ENCODE assay signal across 24 cellular contexts in the genomic region with DNA sequence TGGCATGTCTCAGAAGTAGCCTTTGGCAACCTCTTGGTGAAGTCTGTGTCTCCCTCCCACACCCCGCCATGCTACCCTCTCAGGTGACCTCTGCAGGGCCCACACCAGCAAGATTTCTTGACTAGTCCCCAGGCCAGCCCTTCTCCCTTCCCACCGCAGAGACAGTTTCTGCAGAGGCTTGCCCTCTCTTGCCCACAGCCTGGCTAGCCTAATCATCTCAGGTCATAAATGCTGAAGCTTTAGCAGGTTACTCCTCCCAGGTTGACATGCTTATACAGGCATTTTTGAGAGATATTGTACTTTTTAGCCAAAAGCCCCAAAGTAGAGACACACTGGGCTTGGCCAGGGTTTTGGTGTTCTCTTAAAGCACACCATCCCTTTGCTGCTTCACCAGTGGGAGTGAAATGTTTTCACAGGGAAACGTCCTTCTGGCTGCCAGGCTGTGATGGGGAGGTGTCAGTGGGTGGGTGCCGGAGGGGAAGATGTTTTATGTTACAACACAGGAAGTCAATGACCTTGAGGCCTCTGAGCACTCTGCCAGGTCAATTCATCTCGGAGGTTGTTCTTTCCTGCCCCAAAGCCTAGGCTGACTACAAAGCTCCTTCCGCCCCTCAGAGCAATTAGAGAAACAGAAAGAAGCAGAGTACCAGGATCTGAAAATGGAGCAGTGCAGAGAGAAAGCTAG. TPM values are rescaled to one million over a fixed set of nuclear protein-coding genes. Genes with fewer than 3 reads are reported as not detected.
DNase-seq lines count a peak whose midpoint lies in the region; ATAC-seq, FAIRE-seq and TF ChIP-seq lines count a peak whose summit lies in the region.
"Had no signal": no experiment of that assay in that cellular context is flagged by ENCODE, and none has a peak within 500 bp of the region (broad histone marks: within the 10 kb centered on the region; RNA-seq: fewer than 3 reads in every experiment).

No MANE protein-coding gene starts in this region.

- WGBS in K562 (ENCODE audit: insufficient coverage, low coverage, missing lambda C conversion rate): 21% methylated on average over 6 of the region's 6 CpGs

- TF ChIP-seq CTCF in HEK293 (tag by site-specific recombination; IDR thresholded peaks at IDR 0.05): no peak
- no peak for TF ChIP-seq CTCF in NB4 (IDR thresholded peaks at IDR 0.05; ENCODE audit: low read depth, low read length)
- TF ChIP-seq CTCF in K562 (IDR thresholded peaks at IDR 0.05 in 2 of 3, conservative IDR thresholded peaks at IDR 0.05 in 1 of 3; ENCODE audit: insufficient read depth in 2 of 3, low read depth in 1 of 3, low read length in 3 of 3): no peak
- TF ChIP-seq CTCF in nephron progenitor cell (IDR thresholded peaks at IDR 0.05): no peak
- no peak for TF ChIP-seq CTCF in WERI-Rb-1 (IDR thresholded peaks at IDR 0.05; ENCODE audit: low read depth, low read length)

- H3K4me1 Mint-ChIP-seq in nephron progenitor cell: peaks cover 42% of the 10 kb centered on the region
- H3K4me1 Mint-ChIP-seq: activated T-helper 17 cell treated with anti-CD3 and anti-CD28 coated beads, Interleukin-2, amount 50 U/mL, for 72 hours; CD4-positive, CD25-positive, alpha-beta regulatory T cell had no signal

- peak; percentile 18 for DNase-seq in NB4 (ENCODE audit: low read depth)
- DNase-seq in K562 (ENCODE audit: extremely low read depth in 1 of 4, low spot score in 3 of 4): no peak
- DNase-seq in nephron progenitor cell: peak; percentile 20
- DNase-seq in NCI-H345 (lab: John Stamatoyannopoulos, UW): no peak
- no peak for DNase-seq in SKM-1 (lab: John Stamatoyannopoulos, UW; ENCODE audit: unreplicated experiment)
- no peak for DNase-seq in WERI-Rb-1
- DNase-seq: activated CD4-positive, alpha-beta T cell treated with anti-CD3 and anti-CD28 coated beads, Interleukin-2, amount 10 ng/mL, durations not matched to agents 7 days and 5 days; CD4-positive, CD25-positive, alpha-beta regulatory T cell; effector memory CD8-positive, alpha-beta T cell; NCI-H187 treated with DMSO at 0.1 percent for 48 hours; NCI-H82; ovary; SHP77; stimulated activated CD4-positive, alpha-beta T cell treated with anti-CD3 and anti-CD28 coated beads, Interleukin-12 subunit alpha, Interleukin-12 subunit beta, amount 100 ng/mL, for 4 hours had no signal

- H3K36me3 Mint-ChIP-seq in nephron progenitor cell (ENCODE audit: low read depth): peaks cover 16% of the 10 kb centered on the region
- H3K36me3 Mint-ChIP-seq: CD4-positive, CD25-positive, alpha-beta regulatory T cell; type B pancreatic cell had no signal

- intact Hi-C loops in K562 (cut with micrococcal nuclease): no loop called here

- CTCF ChIA-PET in HEK293 (lab: Yijun Ruan, JAX): interaction anchor here (0.9 kb wide), 1 partner anchor 32 kb away, joined by 3 read pairs; no protein-coding TSS in a partner anchor
- CTCF ChIA-PET in K562 (lab: Yijun Ruan, JAX; ENCODE audit: low intra/inter-chr PET ratio): no interaction called here

- no peak for TF ChIP-seq RAD21 in K562 (CRISPR knock-in tag; conservative IDR thresholded peaks at IDR 0.05 in 1 of 2, IDR thresholded peaks at IDR 0.05 in 1 of 2)

- peak overlapping the region; percentile 95 for H3K27ac Mint-ChIP-seq in nephron progenitor cell
- H3K27ac Mint-ChIP-seq: activated CD4-positive, alpha-beta T cell treated with anti-CD3 and anti-CD28 coated beads, Interleukin-2, amount 10 ng/mL, durations not matched to agents 7 days and 5 days; activated naive CD8-positive, alpha-beta T cell; activated T-helper 17 cell treated with anti-CD3 and anti-CD28 coated beads, Interleukin-2, amount 50 U/mL, for 72 hours; CD4-positive, CD25-positive, alpha-beta regulatory T cell; effector memory CD8-positive, alpha-beta T cell; type B pancreatic cell had no signal

- H3K9me3 Mint-ChIP-seq in nephron progenitor cell: peaks cover 14% of the 10 kb centered on the region

- H3K27ac ChIP-seq in HEK293 (ENCODE audit: extremely low read depth, low read depth, low read length) (no peak overlapping the region), K562 (ENCODE audit: extremely low read depth, low read depth, low read length) (no peak overlapping the region), WERI-Rb-1 (no peak overlapping the region)
- H3K27ac ChIP-seq: ovary, right atrium auricular region had no signal

- H3K4me3 Mint-ChIP-seq in nephron progenitor cell: peak overlapping the region; percentile 14
- H3K4me3 Mint-ChIP-seq: activated CD4-positive, alpha-beta T cell treated with anti-CD3 and anti-CD28 coated beads, Interleukin-2, amount 10 ng/mL, durations not matched to agents 7 days and 5 days; activated naive CD8-positive, alpha-beta T cell; activated T-helper 17 cell treated with anti-CD3 and anti-CD28 coated beads, Interleukin-2, amount 50 U/mL, for 72 hours; CD4-positive, CD25-positive, alpha-beta regulatory T cell; effector memory CD8-positive, alpha-beta T cell; type B pancreatic cell had no signal

- no peaks in the 10 kb centered on the region for H3K9me3 ChIP-seq in HEK293 (ENCODE audit: control insufficient read depth, insufficient read depth, low read depth, low read length)
- H3K9me3 ChIP-seq in K562 (replicated peaks; ENCODE audit: control insufficient read depth, insufficient read depth, low read depth, low read length): no peaks in the 10 kb centered on the region
- H3K9me3 ChIP-seq in WERI-Rb-1 (ENCODE audit: severe bottlenecking): peaks cover 2% of the 10 kb centered on the region
- H3K9me3 ChIP-seq: ovary had no signal

- no TSS peak for BruUV-seq in K562 (replicated peaks; lab: Mats Ljungman, UMichigan)

- peaks cover 8% of the 10 kb centered on the region for H3K27me3 Mint-ChIP-seq in nephron progenitor cell (ENCODE audit: low read depth, poor library complexity)
- H3K27me3 Mint-ChIP-seq: type B pancreatic cell had no signal

- POLR2A ChIA-PET in HEK293 (lab: Yijun Ruan, JAX): no interaction called here
- POLR2A ChIA-PET in K562 (lab: Yijun Ruan, JAX): interaction anchor here (1.8 kb wide), 1 partner anchor 11 kb away, joined by 4 read pairs; no protein-coding TSS in a partner anchor

- no peaks in the 10 kb centered on the region for H3K79me2 ChIP-seq in K562 (ENCODE audit: control insufficient read depth, insufficient read depth, low read length)

- H3K4me1 ChIP-seq in HEK293 (ENCODE audit: control insufficient read depth, insufficient read depth, low read length) (no peaks in the 10 kb centered on the region), K562 (replicated peaks in 1 of 2; ENCODE audit: control insufficient read depth in 2 of 2, insufficient read depth in 2 of 2, low read length in 2 of 2) (no peaks in the 10 kb centered on the region)
- H3K4me1 ChIP-seq: right atrium auricular region had no signal

- H3K4me2 ChIP-seq in K562 (ENCODE audit: insufficient read depth, low read length): no peak overlapping the region

- H3K9ac ChIP-seq in K562 (ENCODE audit: insufficient read depth in 1 of 2, low read depth in 2 of 2, low read length in 2 of 2): no peak overlapping the region

- TF ChIP-seq EP300 in K562 (IDR thresholded peaks at IDR 0.05; ENCODE audit: low read length): no peak

- peak; percentile 63 for ATAC-seq in K562
- no peak for ATAC-seq in HG02852 (IDR thresholded peaks at IDR 0.05; ENCODE audit: unreplicated experiment)
- ATAC-seq: activated T-helper 17 cell treated with anti-CD3 and anti-CD28 coated beads, Interleukin-2, amount 50 U/mL, for 72 hours; effector memory CD8-positive, alpha-beta T cell had no signal

- H3K27me3 ChIP-seq in K562 (ENCODE audit: control insufficient read depth in 2 of 2, insufficient read depth in 2 of 2, low read length in 2 of 2) (peaks cover 0 to 17% of the 10 kb centered on the region in 2 experiments; a peak in 2 of 5 replicates), WERI-Rb-1 (ENCODE audit: insufficient read depth, low read depth, severe bottlenecking) (no peaks in the 10 kb centered on the region)
- H3K27me3 ChIP-seq: ovary, right atrium auricular region had no signal

- peak overlapping the region; percentile 37 for H2AFZ ChIP-seq in K562 (ENCODE audit: low read depth, low read length)

- no peak for TF ChIP-seq POLR2A in NB4 (IDR thresholded peaks at IDR 0.05; ENCODE audit: extremely low read depth, insufficient read length)
- no peak for TF ChIP-seq POLR2A in K562 (conservative IDR thresholded peaks at IDR 0.05)

- H3K4me3 ChIP-seq in HEK293 (ENCODE audit: low read depth, low read length) (no peak overlapping the region), NB4 (ENCODE audit: low read depth, low read length) (no peak overlapping the region), K562 (no peak overlapping the region), WERI-Rb-1 (ENCODE audit: low read depth, low read length) (no peak overlapping the region)
- H3K4me3 ChIP-seq: ovary, right atrium auricular region had no signal

- in situ Hi-C loops in K562 (cut with MboI): no loop called here

- H3K9me1 ChIP-seq in K562 (ENCODE audit: control insufficient read depth, insufficient read depth, low read length): no peaks in the 10 kb centered on the region

- no peaks in the 10 kb centered on the region for H4K20me1 ChIP-seq in K562 (replicated peaks; ENCODE audit: control insufficient read depth, insufficient read depth, low read length)

- H3K36me3 ChIP-seq in HEK293 (ENCODE audit: control insufficient read depth in 2 of 2, insufficient read depth in 1 of 2, low read length in 2 of 2) (no peaks in the 10 kb centered on the region), K562 (ENCODE audit: control insufficient read depth, insufficient read depth, low read length) (no peaks in the 10 kb centered on the region), WERI-Rb-1 (no peaks in the 10 kb centered on the region)
- H3K36me3 ChIP-seq: ovary, right atrium auricular region had no signal

- FAIRE-seq in K562 (lab: Jason Lieb, UNC): no peak
- FAIRE-seq: GM12892 had no signal

TF ChIP-seq in K562, 482 proteins besides CTCF, POLR2A, EP300 and RAD21 (continues in another document):
- no peak for TF ChIP-seq SRSF7 (optimal IDR thresholded peaks at IDR 0.05; ENCODE audit: low read depth, low read length)

RNA-seq across cellular contexts. Expression of gene STYXL2, which starts 58.5 kb away (rescaled TPM):
- total RNA-seq in K562 (2011; cell fraction: chromatin; rRNA removed; ENCODE audit: low replicate concordance): not detected in 2 replicates
- not detected in 2 replicates for total RNA-seq in K562 (2011; cell fraction: nucleolus; rRNA removed)
- total RNA-seq in K562 (2011; cell fraction: nucleoplasm; rRNA removed): not detected in 2 replicates
- total RNA-seq in K562 (2014; rRNA removed) (not detected in 2 replicates), K562 (2014; rRNA removed; fragmentation: Illumina TruSeq; extraction: Trizol) (not detected in 2 replicates), K562 (2015; rRNA removed; fragmentation: Illumina TruSeq; extraction: Trizol) (not detected in 2 replicates), K562 (2021) (not detected in 2 replicates)
- polyA plus RNA-seq in K562 (2011; rRNA removed) (not detected in 2 replicates), K562 (2014; fragmentation: Illumina TruSeq; extraction: Trizol) (not detected in 2 replicates), K562 (2014; fragmentation: Nextera tagmentation; extraction: Ambion mirVana) (not detected), K562 (2014; rRNA removed) (not detected in 2 replicates)
- not detected in 2 replicates for polyA plus RNA-seq in K562 (2011; cell fraction: cytosol; rRNA removed)
- polyA plus RNA-seq in K562 (2011; cell fraction: nucleus; rRNA removed): not detected in 2 replicates
- not detected in 2 replicates for polyA plus RNA-seq in K562 (2012)
- not detected in 2 replicates for polyA minus RNA-seq in K562 (2011; rRNA and poly(A)+ RNA removed)
- polyA minus RNA-seq in K562 (2011; cell fraction: cytosol; rRNA and poly(A)+ RNA removed): not detected in 2 replicates
- polyA minus RNA-seq in K562 (2011; cell fraction: nucleus; rRNA and poly(A)+ RNA removed): not detected in 2 replicates
- total RNA-seq: activated CD4-positive, alpha-beta T cell treated with anti-CD3 and anti-CD28 coated beads, Interleukin-2, amount 10 ng/mL, durations not matched to agents 7 days and 5 days; activated T-helper 17 cell treated with anti-CD3 and anti-CD28 coated beads, Interleukin-2, amount 50 U/mL, for 72 hours; CD4-positive, CD25-positive, alpha-beta regulatory T cell; fibroblast of lung; kidney epithelial cell; lung microvascular endothelial cell had no signal
- polyA plus RNA-seq: CD4-positive, CD25-positive, alpha-beta regulatory T cell; fibroblast of lung had no signal

Comparison
In these comparisons a context has a peak if more than half of its experiments do, and no peak if none do; other contexts are left out.
1. DNase-seq: peak in NB4 (single experiment) and nephron progenitor cell (single experiment); none in K562 (0 of 4), NCI-H345 (single experiment), SKM-1 (single experiment) and WERI-Rb-1 (single experiment).